Comparison of ENCODE assay signal across 24 cellular contexts in the genomic region with DNA sequence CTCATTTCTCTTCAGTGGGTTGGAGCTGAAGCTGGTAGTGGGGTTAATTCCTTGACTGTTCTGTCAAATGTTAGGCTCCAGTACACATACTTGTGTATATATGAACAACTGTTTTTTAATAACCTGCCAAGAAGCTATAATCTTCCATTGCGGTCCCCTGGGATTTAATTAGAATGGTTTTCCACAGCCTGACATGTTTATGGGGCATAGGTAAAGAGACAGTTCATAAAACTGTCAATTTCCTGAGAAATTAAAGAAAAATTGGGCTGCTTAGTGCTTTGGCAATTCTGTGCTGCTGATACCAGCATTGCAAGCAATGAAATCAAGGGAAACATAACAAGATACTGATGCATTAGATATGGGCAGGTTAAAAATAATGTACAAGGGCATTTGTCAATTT.
"Had no signal": no experiment of that assay in that cellular context is flagged by ENCODE, and none has a peak within 500 bp of the region (broad histone marks: within the 10 kb centered on the region; RNA-seq: fewer than 3 reads in every experiment).

No MANE protein-coding gene starts in this region.

- H3K4me3 ChIP-seq: ascending aorta, cardiac muscle cell, colonic mucosa, MG63 had no signal

- DNase-seq: activated CD4-positive, alpha-beta T cell treated with anti-CD3 and anti-CD28 coated beads, Interleukin-2, amount 10 ng/mL, durations not matched to agents 7 days and 5 days; activated CD4-positive, alpha-beta T cell treated with anti-CD3 and anti-CD28 coated beads, Interleukin-2, amount 50 U/mL, for 48 hours; activated CD8-positive, alpha-beta T cell treated with anti-CD3 and anti-CD28 coated beads, Interleukin-2, amount 10 ng/mL, durations not matched to agents 7 days and 5 days; activated gamma-delta T cell; activated naive CD4-positive, alpha-beta T cell treated with Interleukin-2 at 50 U/mL for 16 hours; activated naive CD8-positive, alpha-beta T cell treated with anti-CD3 and anti-CD28 coated beads, Interleukin-2, amount 10 ng/mL, durations not matched to agents 7 days and 5 days; activated T-cell treated with anti-CD3 and anti-CD28 coated beads, Interleukin-2, amount 50 U/mL, for 24 hours; amygdala; colonic mucosa; Kasumi-1; KG1; MG63; NCI-H1048; NCI-H1105 treated with DMSO at 0.1 percent for 48 hours; NCI-H146; NCI-H187; NCI-H2029 treated with DMSO at 0.1 percent for 48 hours; NCI-H2171; NCI-H226; NCI-H446 treated with DMSO at 0.1 percent for 48 hours; Right ventricle myocardium superior; SK-N-SH had no signal

- H3K27ac ChIP-seq: ascending aorta, cardiac muscle cell, colonic mucosa had no signal

- H3K9me3 ChIP-seq: ascending aorta, colonic mucosa, MG63, SK-N-SH had no signal

- H3K4me1 ChIP-seq: ascending aorta, colonic mucosa had no signal

- H3K36me3 ChIP-seq: ascending aorta, cardiac muscle cell, colonic mucosa, MG63 had no signal

- H3K9ac ChIP-seq: SK-N-SH had no signal

- ATAC-seq: activated CD8-positive, alpha-beta T cell treated with anti-CD3 and anti-CD28 coated beads, Interleukin-2, amount 10 ng/mL, durations not matched to agents 7 days and 5 days had no signal
